8 cellular contexts compared by ENCODE assay signal in the genomic region with DNA sequence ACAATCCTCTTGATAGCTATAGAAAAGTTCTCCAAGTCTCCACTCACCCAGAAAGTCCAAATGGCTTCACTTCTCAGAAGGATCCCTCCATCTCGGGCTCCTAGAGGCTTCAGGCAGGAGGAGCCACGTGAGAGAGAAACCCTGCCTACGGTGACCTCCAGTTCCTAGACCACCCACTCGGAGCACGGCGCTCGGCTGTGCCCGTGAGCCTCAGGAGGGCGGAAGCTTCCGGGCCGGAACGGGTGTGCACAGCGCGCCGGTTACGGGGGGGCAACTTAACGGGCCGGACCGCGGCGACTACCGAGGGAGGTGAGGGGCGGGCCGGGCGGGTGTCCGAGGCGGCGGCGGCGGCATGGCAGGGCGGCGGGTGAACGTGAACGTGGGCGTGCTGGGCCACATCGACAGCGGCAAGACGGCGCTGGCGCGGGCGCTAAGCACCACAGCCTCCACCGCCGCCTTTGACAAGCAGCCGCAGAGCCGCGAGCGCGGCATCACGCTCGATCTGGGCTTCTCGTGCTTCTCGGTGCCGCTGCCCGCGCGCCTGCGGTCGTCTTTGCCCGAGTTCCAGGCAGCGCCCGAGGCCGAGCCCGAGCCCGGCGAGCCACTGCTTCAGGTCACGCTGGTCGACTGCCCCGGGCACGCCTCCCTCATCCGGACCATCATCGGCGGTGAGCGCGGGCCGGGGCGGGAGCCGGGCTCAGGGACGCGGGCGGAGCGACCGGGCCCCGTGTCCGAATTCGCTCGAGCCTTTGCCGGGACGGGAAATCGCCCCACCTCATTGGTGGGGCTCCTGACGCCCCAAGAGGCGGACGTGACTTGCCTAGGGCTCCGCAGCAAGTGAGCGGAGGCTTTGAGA. TPM values are rescaled to one million over a fixed set of nuclear protein-coding genes. Genes with fewer than 3 reads are reported as not detected.
A peak's percentile ranks its signal among the peaks of the same experiment; 100 is the strongest.
DNase-seq lines count a peak whose midpoint lies in the region; ATAC-seq and TF ChIP-seq lines count a peak whose summit lies in the region.

A gene with protein sequence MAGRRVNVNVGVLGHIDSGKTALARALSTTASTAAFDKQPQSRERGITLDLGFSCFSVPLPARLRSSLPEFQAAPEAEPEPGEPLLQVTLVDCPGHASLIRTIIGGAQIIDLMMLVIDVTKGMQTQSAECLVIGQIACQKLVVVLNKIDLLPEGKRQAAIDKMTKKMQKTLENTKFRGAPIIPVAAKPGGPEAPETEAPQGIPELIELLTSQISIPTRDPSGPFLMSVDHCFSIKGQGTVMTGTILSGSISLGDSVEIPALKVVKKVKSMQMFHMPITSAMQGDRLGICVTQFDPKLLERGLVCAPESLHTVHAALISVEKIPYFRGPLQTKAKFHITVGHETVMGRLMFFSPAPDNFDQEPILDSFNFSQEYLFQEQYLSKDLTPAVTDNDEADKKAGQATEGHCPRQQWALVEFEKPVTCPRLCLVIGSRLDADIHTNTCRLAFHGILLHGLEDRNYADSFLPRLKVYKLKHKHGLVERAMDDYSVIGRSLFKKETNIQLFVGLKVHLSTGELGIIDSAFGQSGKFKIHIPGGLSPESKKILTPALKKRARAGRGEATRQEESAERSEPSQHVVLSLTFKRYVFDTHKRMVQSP (plus strand): TSS at position 326 of the 856 bp plus-strand sequence. CDS start 27 bp downstream, at position 353.

- DNase-seq in DMS 273 (lab: John Stamatoyannopoulos, UW; ENCODE audit: unreplicated experiment), result peak; percentile 94
- peak; percentile 97 for DNase-seq in activated CD8-positive, alpha-beta memory T cell treated with anti-CD3 and anti-CD28 coated beads, Interleukin-2, amount 50 U/mL, for 48 hours
- peak; percentile 24 for DNase-seq in epidermal melanocyte (ENCODE audit: insufficient read length, low spot score)
- peak; percentile 81 to 90 (median 89) for DNase-seq in mucosa of descending colon
- DNase-seq in stimulated activated CD8-positive, alpha-beta memory T cell treated with anti-CD3 and anti-CD28 coated beads, Interleukin-4, amount 100 ng/mL, for 1 hour (ENCODE audit: low read depth in 2 of 2, low spot score in 1 of 2), result peak; percentile 63 to 71

- H3K4me3 ChIP-seq in HUES48 (ENCODE audit: low read depth, low read length) (peak within 1 kb of the TSS; percentile 80), OCI-LY1 (ENCODE audit: low read depth, low read length, poor library complexity, severe bottlenecking) (peak within 1 kb of the TSS; percentile 71), mucosa of descending colon (peak within 1 kb of the TSS; percentile 76)

- H3K36me3 ChIP-seq in HUES48 (ENCODE audit: control insufficient read depth, insufficient read depth, low read length), result peaks cover 4% of the 10 kb centered on the region; the same call in 1 of the 2 replicates
- H3K36me3 ChIP-seq in OCI-LY1 (ENCODE audit: insufficient read depth, low read length), result peaks cover 28% of the 10 kb centered on the region
- H3K36me3 ChIP-seq in mucosa of descending colon (ENCODE audit: low read depth), result no peaks in the 10 kb centered on the region

- no peak for TF ChIP-seq CTCF in OCI-LY1 (IDR thresholded peaks at IDR 0.05; ENCODE audit: low read length)
- no peak for TF ChIP-seq CTCF in mucosa of descending colon (IDR thresholded peaks at IDR 0.05)

- peak within 1 kb of the TSS; percentile 55 for H3K27ac ChIP-seq in HUES48 (ENCODE audit: low read depth, low read length)
- peak within 1 kb of the TSS; percentile 40 for H3K27ac ChIP-seq in OCI-LY1 (ENCODE audit: low read depth, low read length, poor library complexity, severe bottlenecking)

- no peaks in the 10 kb centered on the region for H3K9me3 ChIP-seq in HUES48 (ENCODE audit: control insufficient read depth, insufficient read depth, low read length)
- no peaks in the 10 kb centered on the region for H3K9me3 ChIP-seq in OCI-LY1 (ENCODE audit: low read length)
- no peaks in the 10 kb centered on the region for H3K9me3 ChIP-seq in mucosa of descending colon

- H3K9me2 ChIP-seq in OCI-LY1 (ENCODE audit: low read depth, low read length), result no peaks in the 10 kb centered on the region

- H3K27me3 ChIP-seq in HUES48 (ENCODE audit: control insufficient read depth, insufficient read depth, low read length) (no peaks in the 10 kb centered on the region), OCI-LY1 (ENCODE audit: insufficient read depth, low read length) (no peaks in the 10 kb centered on the region)

- H3K4me1 ChIP-seq in HUES48 (ENCODE audit: control insufficient read depth, insufficient read depth, low read length), result 0 out of 2 replicates have a peak, but pooled peaks cover 3% of the 10 kb centered on the region
- peaks cover 10% of the 10 kb centered on the region for H3K4me1 ChIP-seq in OCI-LY1 (ENCODE audit: insufficient read depth, low read length, severe bottlenecking)
- H3K4me1 ChIP-seq in mucosa of descending colon (ENCODE audit: low read depth), result peaks cover 11% of the 10 kb centered on the region

- peak; percentile 90 for ATAC-seq in GM21423 (IDR thresholded peaks at IDR 0.05; ENCODE audit: unreplicated experiment)
- ATAC-seq in mucosa of descending colon, result peak; percentile 98

- intact Hi-C loops in mucosa of descending colon (cut with DNase I, micrococcal nuclease), result no loop called here

- H2AFZ ChIP-seq in OCI-LY1 (ENCODE audit: low read length), result 0 out of 2 replicates have a peak within 1 kb of the TSS, but pooled peaks have one; percentile 45

- no peaks in the 10 kb centered on the region for H3K79me2 ChIP-seq in OCI-LY1 (ENCODE audit: insufficient read depth, low read length)

- 0 out of 2 replicates have a peak, but pooled peaks cover 5% of the 10 kb centered on the region for H3F3A ChIP-seq in OCI-LY1 (ENCODE audit: insufficient read depth, low read length)

- no peaks in the 10 kb centered on the region for H4K20me1 ChIP-seq in OCI-LY1 (ENCODE audit: insufficient read depth, low read length)

- H3K4me2 ChIP-seq in OCI-LY1 (ENCODE audit: low read length), result peak within 1 kb of the TSS; percentile 95

- H3K9ac ChIP-seq in HUES48 (ENCODE audit: low read depth, low read length) (peak within 1 kb of the TSS; percentile 83; the same call in 1 of the 2 replicates), OCI-LY1 (ENCODE audit: low read length) (peak within 1 kb of the TSS; percentile 72)

RNA-seq across cellular contexts. Expression of the gene that starts here (rescaled TPM):
- total RNA-seq in mucosa of descending colon, result 10 to 100 TPM in 2 of 3 donors, 1 to 10 TPM in 1; 9.7 to 10.9 (median 10.8) TPM

Comparison
In these comparisons a context has a peak if more than half of its experiments do, and no peak if none do; other contexts are left out.
1. Peak in every context shown above with its lines: DNase-seq, ATAC-seq, H3K4me3 ChIP-seq and H3K27ac ChIP-seq.
2. DNase-seq: peak in every context shown above with its lines; median percentile 97 in activated CD8-positive, alpha-beta memory T cell treated with anti-CD3 and anti-CD28 coated beads, Interleukin-2, amount 50 U/mL, for 48 hours; 94 in DMS 273; 89 in mucosa of descending colon; 67 in stimulated activated CD8-positive, alpha-beta memory T cell treated with anti-CD3 and anti-CD28 coated beads, Interleukin-4, amount 100 ng/mL, for 1 hour; 24 in epidermal melanocyte.